13 cellular contexts compared by ENCODE assay signal in genomic region chr6:17091122-17091521, GRCh38. TPM values are rescaled to one million over a fixed set of nuclear protein-coding genes. Genes with fewer than 3 reads are reported as not detected.
DNase-seq lines count a peak whose midpoint lies in the region; ATAC-seq and TF ChIP-seq lines count a peak whose summit lies in the region.
"Had no signal": no experiment of that assay in that cellular context is flagged by ENCODE, and none has a peak within 500 bp of the region (broad histone marks: within the 10 kb centered on the region; RNA-seq: fewer than 3 reads in every experiment).

No MANE protein-coding gene starts in this region.

- dilution Hi-C loops in IMR-90 (cut with HindIII; ENCODE audit: low sequenced_read_pairs, unreplicated experiment) = no loop called here

- no peak overlapping the region for H3K18ac ChIP-seq in IMR-90 (ENCODE audit: low read depth, low read length)

- H3K4me3 Mint-ChIP-seq in MCF 10A (ENCODE audit: unreplicated experiment) = no peak overlapping the region
- H3K4me3 Mint-ChIP-seq: activated naive CD4-positive, alpha-beta T cell treated with anti-CD3 and anti-CD28 coated beads, Interleukin-2, amount 50 U/mL, for 24 hours had no signal

- H3K9me1 ChIP-seq in IMR-90 (ENCODE audit: insufficient read depth, low read length) = no peaks in the 10 kb centered on the region

- no peaks in the 10 kb centered on the region for H3K79me1 ChIP-seq in IMR-90 (ENCODE audit: low read depth in 1 of 2, low read length in 2 of 2)

- H4K8ac ChIP-seq in IMR-90 (ENCODE audit: low read depth in 2 of 2, low read length in 2 of 2) = no peak overlapping the region

- in situ Hi-C loops in IMR-90 (cut with MboI; ENCODE audit: low sequenced_read_pairs) = no loop called here

- no peak overlapping the region for H3K4ac ChIP-seq in IMR-90 (ENCODE audit: low read depth, low read length)

- H3K27ac ChIP-seq in IMR-90 (ENCODE audit: insufficient read depth, low read length) (no peak overlapping the region), RWPE1 (no peak overlapping the region)

- H3K27me3 Mint-ChIP-seq in MCF 10A (ENCODE audit: insufficient read depth, unreplicated experiment) = no peaks in the 10 kb centered on the region

- no peaks in the 10 kb centered on the region for H4K20me1 ChIP-seq in IMR-90 (ENCODE audit: insufficient read depth, low read length)

- H4K91ac ChIP-seq in IMR-90 (ENCODE audit: insufficient read depth, low read depth, low read length) = no peak overlapping the region

- POLR2A ChIA-PET in IMR-90 (lab: Charles Lee; ENCODE audit: unreplicated experiment) = interaction anchor here (0.6 kb wide), 1 partner anchor 254 kb away, joined by 4 read pairs; no protein-coding TSS in a partner anchor
- POLR2A ChIA-PET in MCF 10A (lab: Yijun Ruan, JAX) = no interaction called here
- POLR2A ChIA-PET in RWPE1 (lab: Yijun Ruan, JAX; ENCODE audit: low non-redundant PET) = no interaction called here

- no CpG with 5 or more reads among the region's 3 CpGs for WGBS in IMR-90 (ENCODE audit: extremely low coverage in 2 of 2, insufficient read length in 1 of 2), 2 experiments

- no peak for DNase-seq in BE2C
- peak; percentile 32 for DNase-seq in IMR-90
- no peak for DNase-seq in MCF 10A (ENCODE audit: unreplicated experiment)
- DNase-seq in kidney epithelial cell (ENCODE audit: low read depth) = no peak
- no peak for DNase-seq in RWPE1 (ENCODE audit: low spot score)
- no peak for DNase-seq in cerebellum (ENCODE audit: low spot score)
- DNase-seq in SKM-1 treated with dmso at 0.1 percent for 144 hours (lab: John Stamatoyannopoulos, UW; ENCODE audit: unreplicated experiment) = no peak
- DNase-seq in OCI-M2 (lab: John Stamatoyannopoulos, UW; ENCODE audit: unreplicated experiment) = no peak
- DNase-seq: activated CD4-positive, alpha-beta T cell treated with anti-CD3 and anti-CD28 coated beads, Interleukin-2, amount 50 U/mL, for 4 hours; COR-L47; MV-4-11; NCI-H526 had no signal

- H3K14ac ChIP-seq in IMR-90 (replicated peaks; ENCODE audit: low read depth, low read length) = no peak overlapping the region

- H3K27me3 ChIP-seq in BE2C (no peaks in the 10 kb centered on the region; the same call in 1 of the 2 replicates), IMR-90 (ENCODE audit: control insufficient read depth, insufficient read depth, low read length) (no peaks in the 10 kb centered on the region; the same call in 1 of the 2 replicates), kidney epithelial cell (ENCODE audit: control insufficient read depth, insufficient read depth, low read length) (no peaks in the 10 kb centered on the region)

- H3K9me3 Mint-ChIP-seq in MCF 10A (ENCODE audit: unreplicated experiment) = no peaks in the 10 kb centered on the region

- no peak overlapping the region for H2BK15ac ChIP-seq in IMR-90 (ENCODE audit: low read depth, low read length)

- H3K4me2 ChIP-seq in IMR-90 (ENCODE audit: low read depth, low read length) = no peak overlapping the region

- BruUV-seq in IMR-90 (replicated peaks; lab: Mats Ljungman, UMichigan) (no TSS peak), MCF 10A (replicated peaks; lab: Mats Ljungman, UMichigan) (no TSS peak)

- no peaks in the 10 kb centered on the region for H3K9me3 ChIP-seq in BE2C
- no peaks in the 10 kb centered on the region for H3K9me3 ChIP-seq in IMR-90 (ENCODE audit: control insufficient read depth, insufficient read depth, low read length)

- TF ChIP-seq RAD21 in IMR-90 (IDR thresholded peaks at IDR 0.05; ENCODE audit: low read length) = peak; percentile 33; the same call in 1 of the 2 replicates

- TF ChIP-seq CTCF in BE2C (IDR thresholded peaks at IDR 0.05; ENCODE audit: low read depth, low read length) = peak; percentile 22; the same call in 1 of the 2 replicates
- TF ChIP-seq CTCF in IMR-90 (conservative IDR thresholded peaks at IDR 0.05; ENCODE audit: low read depth, low read length) = peak; percentile 52
- TF ChIP-seq CTCF in MCF 10A (IDR thresholded peaks at IDR 0.05; ENCODE audit: unreplicated experiment) = peak; percentile 33
- TF ChIP-seq CTCF in kidney epithelial cell (IDR thresholded peaks at IDR 0.05; ENCODE audit: insufficient read depth, low read length, poor library complexity, severe bottlenecking) = peak; percentile 20
- no peak; the same call in 1 of the 2 replicates for TF ChIP-seq CTCF in RWPE1 (conservative IDR thresholded peaks at IDR 0.05; ENCODE audit: low read depth)

- H2BK120ac ChIP-seq in IMR-90 (ENCODE audit: low read depth, low read length) = no peak overlapping the region

- no peaks in the 10 kb centered on the region for H3K36me3 Mint-ChIP-seq in MCF 10A (ENCODE audit: insufficient read depth, unreplicated experiment)
- H3K36me3 Mint-ChIP-seq: activated naive CD4-positive, alpha-beta T cell treated with anti-CD3 and anti-CD28 coated beads, Interleukin-2, amount 50 U/mL, for 24 hours had no signal

- H2BK5ac ChIP-seq in IMR-90 (ENCODE audit: low read depth, low read length, poor library complexity, severe bottlenecking) = no peak overlapping the region

- ATAC-seq in IMR-90 (ENCODE audit: low read depth) = peak; percentile 67

- no peaks in the 10 kb centered on the region for H3K36me3 ChIP-seq in BE2C
- no peaks in the 10 kb centered on the region for H3K36me3 ChIP-seq in IMR-90 (ENCODE audit: control insufficient read depth, insufficient read depth, low read length)
- H3K36me3 ChIP-seq in kidney epithelial cell (ENCODE audit: control insufficient read depth, insufficient read depth, low read length) = no peaks in the 10 kb centered on the region

- CTCF ChIA-PET in IMR-90 (lab: Yijun Ruan, JAX) = interaction anchor here (0.6 to 1.2 kb wide), 3 partner anchors 10 to 327 kb away, joined by 3 to 4 read pairs (median 3); no protein-coding TSS in a partner anchor
- CTCF ChIA-PET in MCF 10A (lab: Yijun Ruan, JAX) = interaction anchor here (0.7 to 1.4 kb wide), 5 partner anchors 34 to 580 kb away, joined by 3 to 7 read pairs (median 4); no protein-coding TSS in a partner anchor
- CTCF ChIA-PET in RWPE1 (lab: Yijun Ruan, JAX) = interaction anchor here (0.6 to 0.7 kb wide), 2 partner anchors 295 to 466 kb away, joined by 4 to 10 read pairs; no protein-coding TSS in a partner anchor

- no peak for TF ChIP-seq POLR2A in IMR-90 (IDR thresholded peaks at IDR 0.05; ENCODE audit: low read depth, low read length)

- no peak overlapping the region for H3K23ac ChIP-seq in IMR-90 (ENCODE audit: low read depth, low read length)

- H2AFZ ChIP-seq in IMR-90 (replicated peaks; ENCODE audit: low read length, poor library complexity) = no peak overlapping the region

- no peak overlapping the region for H2BK20ac ChIP-seq in IMR-90 (ENCODE audit: low read depth, low read length)

- H3K4me3 ChIP-seq in BE2C (ENCODE audit: low read depth, low read length) = no peak overlapping the region
- H3K4me3 ChIP-seq in IMR-90 (ENCODE audit: insufficient read depth, low read depth, low read length) = no peak overlapping the region
- no peak overlapping the region for H3K4me3 ChIP-seq in kidney epithelial cell (ENCODE audit: low read depth, low read length)

- no peak overlapping the region for H3K56ac ChIP-seq in IMR-90 (ENCODE audit: extremely low read depth, insufficient read depth, low read length)

- H3K4me1 ChIP-seq in BE2C (no peaks in the 10 kb centered on the region), IMR-90 (ENCODE audit: control insufficient read depth, insufficient read depth, low read length) (no peaks in the 10 kb centered on the region)

- no peak overlapping the region for H3K27ac Mint-ChIP-seq in MCF 10A (ENCODE audit: low read depth, unreplicated experiment)
- H3K27ac Mint-ChIP-seq: activated naive CD4-positive, alpha-beta T cell treated with anti-CD3 and anti-CD28 coated beads, Interleukin-2, amount 50 U/mL, for 24 hours had no signal

- no peak overlapping the region for H3K9ac ChIP-seq in IMR-90 (ENCODE audit: low read depth, low read length)

- intact Hi-C loops in IMR-90 (cut with micrococcal nuclease) = no loop called here
- intact Hi-C loops in MCF 10A (cut with micrococcal nuclease) = no loop called here

- no peak overlapping the region for H2AK5ac ChIP-seq in IMR-90 (ENCODE audit: low read depth, low read length)

- H3K4me1 Mint-ChIP-seq in MCF 10A (ENCODE audit: insufficient read depth, unreplicated experiment) = no peaks in the 10 kb centered on the region
- H3K4me1 Mint-ChIP-seq: activated naive CD4-positive, alpha-beta T cell treated with anti-CD3 and anti-CD28 coated beads, Interleukin-2, amount 50 U/mL, for 24 hours had no signal

- H2AK9ac ChIP-seq in IMR-90 (replicated peaks; ENCODE audit: low read depth, low read length, poor library complexity) = no peak overlapping the region

- H4K5ac ChIP-seq in IMR-90 (ENCODE audit: low read depth, low read length) = no peak overlapping the region

TF ChIP-seq in IMR-90, 13 proteins besides CTCF, POLR2A, EP300 and RAD21:
- no peak for TF ChIP-seq USF2 (IDR thresholded peaks at IDR 0.05; ENCODE audit: low read depth, low read length)
- TF ChIP-seq SMC3 (IDR thresholded peaks at IDR 0.05; ENCODE audit: low read depth, low read length) = peak; percentile 34; the same call in 1 of the 2 replicates

RNA-seq across cellular contexts. Expression of gene STMND1, which starts 10.7 kb away (rescaled TPM):
- 0.29 TPM for polyA plus RNA-seq in BE2C (2012; ENCODE audit: insufficient read depth, insufficient read length, low read depth)
- total RNA-seq in IMR-90 (2012; rRNA removed) (not detected in 2 replicates), MCF 10A (2022) (not detected in 2 replicates), kidney epithelial cell (0.07 TPM in 1 of 2 replicates, not detected in the other), cerebellum (0.36 TPM)
- not detected in 2 replicates for polyA plus RNA-seq in IMR-90 (2012; rRNA removed)
- polyA plus RNA-seq in IMR-90 (2012; cell fraction: cytosol; rRNA removed) = not detected in 2 replicates
- polyA plus RNA-seq in IMR-90 (2012; cell fraction: nucleus; rRNA removed; ENCODE audit: low replicate concordance) = not detected in 2 replicates
